In the genomic region with DNA sequence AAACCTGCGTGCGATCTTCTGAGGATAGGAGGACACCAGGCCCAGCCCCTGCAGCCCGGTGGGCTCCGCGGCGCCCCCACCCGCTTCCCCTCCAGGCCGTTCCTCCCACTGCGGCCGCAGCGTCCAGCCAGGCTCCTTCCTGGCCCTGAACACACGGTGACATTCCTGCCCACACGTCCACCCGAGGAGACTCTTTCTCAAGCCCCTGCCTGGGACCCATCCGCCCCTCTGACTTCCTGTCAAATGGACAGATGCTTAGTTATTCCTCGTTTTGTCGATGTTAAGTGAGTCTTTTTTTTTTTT, we compare ENCODE assay signal across 1 cellular context.
A peak's percentile ranks its signal among the peaks of the same experiment; 100 is the strongest.
TF ChIP-seq lines count a peak whose summit lies in the region.

No MANE protein-coding gene starts in this region.

TF ChIP-seq in HepG2, 621 proteins besides CTCF, POLR2A, EP300 and RAD21 (continued from another document):
- TF ChIP-seq, protein P1, sequence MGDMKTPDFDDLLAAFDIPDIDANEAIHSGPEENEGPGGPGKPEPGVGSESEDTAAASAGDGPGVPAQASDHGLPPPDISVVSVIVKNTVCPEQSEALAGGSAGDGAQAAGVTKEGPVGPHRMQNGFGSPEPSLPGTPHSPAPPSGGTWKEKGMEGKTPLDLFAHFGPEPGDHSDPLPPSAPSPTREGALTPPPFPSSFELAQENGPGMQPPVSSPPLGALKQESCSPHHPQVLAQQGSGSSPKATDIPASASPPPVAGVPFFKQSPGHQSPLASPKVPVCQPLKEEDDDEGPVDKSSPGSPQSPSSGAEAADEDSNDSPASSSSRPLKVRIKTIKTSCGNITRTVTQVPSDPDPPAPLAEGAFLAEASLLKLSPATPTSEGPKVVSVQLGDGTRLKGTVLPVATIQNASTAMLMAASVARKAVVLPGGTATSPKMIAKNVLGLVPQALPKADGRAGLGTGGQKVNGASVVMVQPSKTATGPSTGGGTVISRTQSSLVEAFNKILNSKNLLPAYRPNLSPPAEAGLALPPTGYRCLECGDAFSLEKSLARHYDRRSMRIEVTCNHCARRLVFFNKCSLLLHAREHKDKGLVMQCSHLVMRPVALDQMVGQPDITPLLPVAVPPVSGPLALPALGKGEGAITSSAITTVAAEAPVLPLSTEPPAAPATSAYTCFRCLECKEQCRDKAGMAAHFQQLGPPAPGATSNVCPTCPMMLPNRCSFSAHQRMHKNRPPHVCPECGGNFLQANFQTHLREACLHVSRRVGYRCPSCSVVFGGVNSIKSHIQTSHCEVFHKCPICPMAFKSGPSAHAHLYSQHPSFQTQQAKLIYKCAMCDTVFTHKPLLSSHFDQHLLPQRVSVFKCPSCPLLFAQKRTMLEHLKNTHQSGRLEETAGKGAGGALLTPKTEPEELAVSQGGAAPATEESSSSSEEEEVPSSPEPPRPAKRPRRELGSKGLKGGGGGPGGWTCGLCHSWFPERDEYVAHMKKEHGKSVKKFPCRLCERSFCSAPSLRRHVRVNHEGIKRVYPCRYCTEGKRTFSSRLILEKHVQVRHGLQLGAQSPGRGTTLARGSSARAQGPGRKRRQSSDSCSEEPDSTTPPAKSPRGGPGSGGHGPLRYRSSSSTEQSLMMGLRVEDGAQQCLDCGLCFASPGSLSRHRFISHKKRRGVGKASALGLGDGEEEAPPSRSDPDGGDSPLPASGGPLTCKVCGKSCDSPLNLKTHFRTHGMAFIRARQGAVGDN (CRISPR knock-in tag; IDR thresholded peaks at IDR 0.05): peak; percentile 57; the same call in 1 of the 2 replicates
- TF ChIP-seq ZNF207 (IDR thresholded peaks at IDR 0.05; ENCODE audit: borderline replicate concordance) (no peak), NRL (CRISPR knock-in tag; IDR thresholded peaks at IDR 0.05; ENCODE audit: borderline replicate concordance) (no peak), MZF1 (CRISPR knock-in tag; IDR thresholded peaks at IDR 0.05; ENCODE audit: borderline replicate concordance) (no peak), PRPF4 (IDR thresholded peaks at IDR 0.05; ENCODE audit: low read depth, low read length, poor library complexity, severe bottlenecking) (peak; percentile 15)
